18 cellular contexts compared by ENCODE assay signal in the genomic region with DNA sequence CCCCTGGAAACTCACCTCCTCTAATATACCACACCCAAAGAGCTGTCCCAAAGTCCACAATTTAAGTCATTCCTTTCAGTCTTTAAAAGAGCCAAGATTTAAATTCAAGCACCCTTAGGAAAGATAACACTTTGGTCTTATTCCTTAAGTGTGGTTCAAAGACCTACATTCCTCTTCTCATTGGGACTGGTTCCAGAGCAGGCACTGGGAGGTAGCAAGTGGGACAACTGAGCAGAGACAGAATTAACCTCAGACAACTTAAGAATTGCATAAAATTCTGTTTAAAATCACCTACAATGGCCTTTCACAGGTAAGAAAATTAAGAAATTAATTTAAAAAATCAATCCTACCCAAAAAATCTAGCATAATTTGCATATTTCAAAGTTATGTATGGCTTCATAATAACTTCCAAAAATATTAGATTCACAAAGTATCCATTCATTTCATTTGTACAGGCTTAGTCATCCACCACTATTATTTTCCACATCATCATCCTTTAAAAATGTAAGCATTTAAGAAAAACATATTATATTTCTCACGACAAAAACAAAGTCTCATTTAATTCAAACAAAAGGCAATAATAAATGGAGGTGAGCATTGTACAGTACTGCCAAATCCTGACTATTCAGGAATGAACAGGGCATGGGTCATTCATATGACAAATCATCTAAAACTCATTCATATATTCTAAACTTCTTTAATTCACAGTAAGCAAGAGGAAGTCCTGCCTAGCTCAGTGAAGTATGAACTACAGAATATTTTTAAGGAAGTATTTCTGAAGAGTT. TPM values are rescaled to one million over a fixed set of nuclear protein-coding genes. Genes with fewer than 3 reads are reported as not detected.
DNase-seq lines count a peak whose midpoint lies in the region; ATAC-seq, FAIRE-seq and TF ChIP-seq lines count a peak whose summit lies in the region.
"Had no signal": no experiment of that assay in that cellular context is flagged by ENCODE, and none has a peak within 500 bp of the region (broad histone marks: within the 10 kb centered on the region; RNA-seq: fewer than 3 reads in every experiment).

No MANE protein-coding gene starts in this region.

- in situ Hi-C loops in GM13977 (cut with MboI; ENCODE audit: low pct_unique_long_range_greater_than_20kb, low sequenced_read_pairs, unreplicated experiment), result no loop called here

- peaks cover 12% of the 10 kb centered on the region for H3K4me1 ChIP-seq in endothelial cell of umbilical vein (ENCODE audit: control insufficient read depth, extremely low read depth, insufficient read depth, low read length)

- H3K27ac ChIP-seq in endothelial cell of umbilical vein (ENCODE audit: insufficient read depth, low read depth, low read length), result peak overlapping the region; percentile 27
- H3K27ac ChIP-seq: coronary artery, esophagus squamous epithelium, VCaP had no signal

- H3K9me3 ChIP-seq in endothelial cell of umbilical vein (replicated peaks; ENCODE audit: control insufficient read depth, insufficient read depth, low read length), result no peaks in the 10 kb centered on the region
- H3K9me3 ChIP-seq: esophagus squamous epithelium had no signal

- DNase-seq in EH (ENCODE audit: low read depth), result peak; percentile 81
- peak; percentile 29 for DNase-seq in NCI-H69 (lab: John Stamatoyannopoulos, UW)
- DNase-seq in endothelial cell of umbilical vein (ENCODE audit: low read depth, low spot score), result peak; percentile 56
- peak; percentile 7 to 73 for DNase-seq in lung microvascular endothelial cell (ENCODE audit: low read depth in 2 of 2)
- DNase-seq in NCI-H128 (lab: John Stamatoyannopoulos, UW; ENCODE audit: unreplicated experiment), result no peak
- no peak for DNase-seq in GM13977 (ENCODE audit: low spot score)
- no peak for DNase-seq in left lobe of liver (ENCODE audit: low spot score)
- DNase-seq in D341Med (ENCODE audit: low spot score), result no peak
- DNase-seq: activated CD8-positive, alpha-beta T cell treated with anti-CD3 and anti-CD28 coated beads for 36 hours; amniotic stem cell; esophagus squamous epithelium; MM.1S; stimulated activated CD4-positive, alpha-beta T cell treated with anti-CD3 and anti-CD28 coated beads, Interleukin-1b, Interleukin-23, amount 100 ng/mL, for 48 hours had no signal

- CTCF ChIA-PET in endothelial cell of umbilical vein (lab: Charles Lee), result no interaction called here

- BruUV-seq in endothelial cell of umbilical vein (replicated peaks; lab: Mats Ljungman, UMichigan), result no TSS peak

- H4K20me1 ChIP-seq in endothelial cell of umbilical vein (replicated peaks; ENCODE audit: control insufficient read depth, extremely low read depth, insufficient read depth, low read length), result no peaks in the 10 kb centered on the region

- TF ChIP-seq POLR2A in endothelial cell of umbilical vein (IDR thresholded peaks at IDR 0.05; ENCODE audit: low read depth, low read length), result no peak

- no peaks in the 10 kb centered on the region for H3K9me1 ChIP-seq in endothelial cell of umbilical vein (replicated peaks; ENCODE audit: control insufficient read depth, extremely low read depth, insufficient read depth, low read length)

- POLR2A ChIA-PET in endothelial cell of umbilical vein (lab: Charles Lee), result no interaction called here

- no peaks in the 10 kb centered on the region for H3K36me3 ChIP-seq in endothelial cell of umbilical vein (ENCODE audit: control insufficient read depth in 2 of 2, extremely low read depth in 1 of 2, insufficient read depth in 2 of 2, low read length in 2 of 2)
- H3K36me3 ChIP-seq: esophagus squamous epithelium had no signal

- dilution Hi-C loops in endothelial cell of umbilical vein (cut with MboI; ENCODE audit: extremely low pct_ligation_motif_present, low sequenced_read_pairs), result no loop called here

- H3K27me3 ChIP-seq in endothelial cell of umbilical vein (ENCODE audit: control insufficient read depth in 2 of 2, insufficient read depth in 2 of 2, low read length in 2 of 2), result no peaks in the 10 kb centered on the region
- H3K27me3 ChIP-seq: esophagus squamous epithelium had no signal

- H3K4me2 ChIP-seq in endothelial cell of umbilical vein (ENCODE audit: insufficient read depth, low read length), result no peak overlapping the region

- no peak for ATAC-seq in left lobe of liver
- ATAC-seq: activated CD8-positive, alpha-beta T cell treated with anti-CD3 and anti-CD28 coated beads for 36 hours; activated T-helper 17 cell treated with anti-CD3 and anti-CD28 coated beads, Interleukin-2, amount 50 U/mL, for 72 hours had no signal

- H3K9ac ChIP-seq in endothelial cell of umbilical vein (replicated peaks; ENCODE audit: extremely low read depth, insufficient read depth, low read length), result no peak overlapping the region

- H2AFZ ChIP-seq in endothelial cell of umbilical vein (ENCODE audit: low read depth, low read length), result no peak overlapping the region

- TF ChIP-seq CTCF in endothelial cell of umbilical vein (IDR thresholded peaks at IDR 0.05; ENCODE audit: extremely low read depth in 1 of 2, insufficient read depth in 1 of 2, low read depth in 1 of 2, low read length in 2 of 2) (no peak), GM13977 (IDR thresholded peaks at IDR 0.05; ENCODE audit: extremely low read depth, insufficient read depth, missing control alignments) (no peak)

- intact Hi-C loops in endothelial cell of umbilical vein (cut with micrococcal nuclease), result no loop called here

- no peaks in the 10 kb centered on the region for H3K79me2 ChIP-seq in endothelial cell of umbilical vein (ENCODE audit: control insufficient read depth, insufficient read depth, low read length)

- no peak overlapping the region for H3K4me3 ChIP-seq in endothelial cell of umbilical vein (replicated peaks in 1 of 3; ENCODE audit: insufficient read depth in 1 of 3, low read depth in 1 of 3, low read length in 3 of 3)
- H3K4me3 ChIP-seq: coronary artery, esophagus squamous epithelium, lung had no signal

- peak; percentile 62 for FAIRE-seq in endothelial cell of umbilical vein (lab: Jason Lieb, UNC)
- FAIRE-seq: RCC 7860 had no signal

TF ChIP-seq in endothelial cell of umbilical vein, 7 proteins besides CTCF, POLR2A, EP300 and RAD21:
- TF ChIP-seq JUN (IDR thresholded peaks at IDR 0.05; ENCODE audit: borderline replicate concordance, insufficient read depth, insufficient read length, low read depth), result peak; percentile 19
- TF ChIP-seq, protein P1, sequence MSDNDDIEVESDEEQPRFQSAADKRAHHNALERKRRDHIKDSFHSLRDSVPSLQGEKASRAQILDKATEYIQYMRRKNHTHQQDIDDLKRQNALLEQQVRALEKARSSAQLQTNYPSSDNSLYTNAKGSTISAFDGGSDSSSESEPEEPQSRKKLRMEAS (IDR thresholded peaks at IDR 0.05; ENCODE audit: insufficient read depth, insufficient read length), result no peak
- no peak for TF ChIP-seq MYC (IDR thresholded peaks at IDR 0.05; ENCODE audit: low read depth, low read length)
- TF ChIP-seq GATA2 (IDR thresholded peaks at IDR 0.05; ENCODE audit: insufficient read depth, insufficient read length, low read depth, low read length), result no peak
- peak; percentile 39 for TF ChIP-seq FOS (IDR thresholded peaks at IDR 0.05; ENCODE audit: borderline replicate concordance, insufficient read depth, low read length)

RNA-seq across cellular contexts. Expression of a gene that starts 13.6 kb away (rescaled TPM):
- total RNA-seq in endothelial cell of umbilical vein, result 0.23 and 0.55 TPM in 2 replicates
- 0.16 and 0.22 TPM in 2 replicates for polyA plus RNA-seq in endothelial cell of umbilical vein
- 0.18 and 0.36 TPM in 2 replicates for polyA plus RNA-seq in endothelial cell of umbilical vein (2011; cell fraction: cytosol; rRNA removed)
- polyA plus RNA-seq in endothelial cell of umbilical vein (2011; cell fraction: nucleus; rRNA removed), result 0.26 and 0.36 TPM in 2 replicates
- 3.0 and 5.2 TPM in 2 replicates for polyA plus RNA-seq in endothelial cell of umbilical vein (2012)
- polyA minus RNA-seq in endothelial cell of umbilical vein, result 0.42 and 0.97 TPM in 2 replicates
- polyA minus RNA-seq in endothelial cell of umbilical vein (2011; cell fraction: cytosol; rRNA and poly(A)+ RNA removed), result 0.72 TPM
- 0.43 and 0.63 TPM in 2 replicates for polyA minus RNA-seq in endothelial cell of umbilical vein (2011; cell fraction: nucleus; rRNA and poly(A)+ RNA removed)
- total RNA-seq in lung microvascular endothelial cell, result 0.60 and 7.2 TPM in 2 replicates
- 0.83 TPM for total RNA-seq in left lobe of liver
- total RNA-seq: activated CD8-positive, alpha-beta T cell treated with anti-CD3 and anti-CD28 coated beads for 36 hours; activated T-helper 17 cell treated with anti-CD3 and anti-CD28 coated beads, Interleukin-2, amount 50 U/mL, for 72 hours had no signal

Comparison
In these comparisons a context has a peak if more than half of its experiments do, and no peak if none do; other contexts are left out.
1. DNase-seq: peak in EH (single experiment), NCI-H69 (single experiment), endothelial cell of umbilical vein (single experiment) and lung microvascular endothelial cell (2 of 2); none in NCI-H128 (single experiment), GM13977 (single experiment), left lobe of liver (single experiment) and D341Med (single experiment).